11 cellular contexts compared by ENCODE assay signal in genomic region chr12:104692335-104693218, GRCh38.
DNase-seq lines count a peak whose midpoint lies in the region; ATAC-seq and TF ChIP-seq lines count a peak whose summit lies in the region.
"Had no signal": no experiment of that assay in that cellular context is flagged by ENCODE, and none has a peak within 500 bp of the region (broad histone marks: within the 10 kb centered on the region; RNA-seq: fewer than 3 reads in every experiment).

No MANE protein-coding gene starts in this region.

- H4K20me1 ChIP-seq in GM23338 (replicated peaks; ENCODE audit: insufficient read depth): no peaks in the 10 kb centered on the region

- H3K4me2 ChIP-seq in GM23338: no peak overlapping the region

- peaks cover 85% of the 10 kb centered on the region for H3K4me1 Mint-ChIP-seq in activated T-cell treated with anti-CD3 and anti-CD28 coated beads, Interleukin-2, amount 50 U/mL, for 72 hours (ENCODE audit: low read depth)
- H3K4me1 Mint-ChIP-seq in activated T-cell treated with anti-CD3 and anti-CD28 coated beads, Interleukin-2, amount 50 U/mL, for 4 hours (ENCODE audit: low read depth): peaks cover 81% of the 10 kb centered on the region
- peaks cover 61 to 96% of the 10 kb centered on the region in 2 donors for H3K4me1 Mint-ChIP-seq in stimulated activated naive B cell treated with anti-CD40 and anti-IgM and Interleukin-4, amounts not matched to agents 10 μg/mL and 1 μg/mL and 100 μg/mL, for 72 hours
- peaks cover 11% of the 10 kb centered on the region; the same call in 2 of the 3 replicates for H3K4me1 Mint-ChIP-seq in GM23338

- H3K9me2 ChIP-seq in GM23338 (ENCODE audit: insufficient read depth): no peaks in the 10 kb centered on the region

- peak overlapping the region in 1 of 2 donors; percentile 29 for H3K4me3 Mint-ChIP-seq in activated T-cell treated with anti-CD3 and anti-CD28 coated beads, Interleukin-2, amount 50 U/mL, for 72 hours
- H3K4me3 Mint-ChIP-seq in activated T-cell treated with anti-CD3 and anti-CD28 coated beads, Interleukin-2, amount 50 U/mL, for 4 hours: no peak overlapping the region
- peak overlapping the region; percentile 64 to 69 for H3K4me3 Mint-ChIP-seq in stimulated activated naive B cell treated with anti-CD40 and anti-IgM and Interleukin-4, amounts not matched to agents 10 μg/mL and 1 μg/mL and 100 μg/mL, for 72 hours
- H3K4me3 Mint-ChIP-seq in GM23338: no peak overlapping the region

- H3K9me3 Mint-ChIP-seq in activated T-cell treated with anti-CD3 and anti-CD28 coated beads, Interleukin-2, amount 50 U/mL, for 72 hours: peaks cover 7 to 8% of the 10 kb centered on the region in 2 donors
- H3K9me3 Mint-ChIP-seq in activated T-cell treated with anti-CD3 and anti-CD28 coated beads, Interleukin-2, amount 50 U/mL, for 4 hours: no peaks in the 10 kb centered on the region
- H3K9me3 Mint-ChIP-seq in stimulated activated naive B cell treated with anti-CD40 and anti-IgM and Interleukin-4, amounts not matched to agents 10 μg/mL and 1 μg/mL and 100 μg/mL, for 72 hours: peaks cover 3 to 6% of the 10 kb centered on the region in 2 donors
- peaks cover 14% of the 10 kb centered on the region for H3K9me3 Mint-ChIP-seq in GM23338

- H3F3A ChIP-seq in GM23338 (replicated peaks; ENCODE audit: low read depth): no peaks in the 10 kb centered on the region

- H3K36me3 ChIP-seq in GM23338 (ENCODE audit: insufficient read depth): no peaks in the 10 kb centered on the region

- peaks cover 7% of the 10 kb centered on the region; the same call in 1 of the 2 replicates for H3K4me1 ChIP-seq in GM23338 (ENCODE audit: insufficient read depth)

- peaks cover 14 to 19% of the 10 kb centered on the region in 2 donors for H3K36me3 Mint-ChIP-seq in activated T-cell treated with anti-CD3 and anti-CD28 coated beads, Interleukin-2, amount 50 U/mL, for 72 hours (ENCODE audit: insufficient read depth in 2 of 2)
- peaks cover 10% of the 10 kb centered on the region for H3K36me3 Mint-ChIP-seq in activated T-cell treated with anti-CD3 and anti-CD28 coated beads, Interleukin-2, amount 50 U/mL, for 4 hours (ENCODE audit: insufficient read depth)
- peaks cover 33 to 40% of the 10 kb centered on the region in 2 donors for H3K36me3 Mint-ChIP-seq in stimulated activated naive B cell treated with anti-CD40 and anti-IgM and Interleukin-4, amounts not matched to agents 10 μg/mL and 1 μg/mL and 100 μg/mL, for 72 hours
- peaks cover 16% of the 10 kb centered on the region for H3K36me3 Mint-ChIP-seq in GM23338 (ENCODE audit: low read depth)

- no peaks in the 10 kb centered on the region for H3K27me3 ChIP-seq in GM23338 (ENCODE audit: insufficient read depth)

- H2AFZ ChIP-seq in GM23338: no peak overlapping the region

- no peak for TF ChIP-seq CTCF in GM23338 (conservative IDR thresholded peaks at IDR 0.05; ENCODE audit: low read depth in 2 of 2)

- peak overlapping the region; percentile 14 for H3K27ac Mint-ChIP-seq in activated T-cell treated with anti-CD3 and anti-CD28 coated beads, Interleukin-2, amount 50 U/mL, for 72 hours
- H3K27ac Mint-ChIP-seq in stimulated activated naive B cell treated with anti-CD40 and anti-IgM and Interleukin-4, amounts not matched to agents 10 μg/mL and 1 μg/mL and 100 μg/mL, for 72 hours: peak overlapping the region; percentile 87
- no peak overlapping the region for H3K27ac Mint-ChIP-seq in GM23338

- H3K4me3 ChIP-seq in GM23338: no peak overlapping the region
- H3K4me3 ChIP-seq: mucosa of descending colon had no signal

- no peaks in the 10 kb centered on the region for H3K79me2 ChIP-seq in GM23338 (replicated peaks; ENCODE audit: insufficient read depth)

- no peaks in the 10 kb centered on the region for H3K27me3 Mint-ChIP-seq in activated T-cell treated with anti-CD3 and anti-CD28 coated beads, Interleukin-2, amount 50 U/mL, for 72 hours (ENCODE audit: low read depth)
- H3K27me3 Mint-ChIP-seq in activated T-cell treated with anti-CD3 and anti-CD28 coated beads, Interleukin-2, amount 50 U/mL, for 4 hours (ENCODE audit: low read depth): no peaks in the 10 kb centered on the region
- H3K27me3 Mint-ChIP-seq in stimulated activated naive B cell treated with anti-CD40 and anti-IgM and Interleukin-4, amounts not matched to agents 10 μg/mL and 1 μg/mL and 100 μg/mL, for 72 hours: no peaks in the 10 kb centered on the region
- peaks cover 9% of the 10 kb centered on the region for H3K27me3 Mint-ChIP-seq in GM23338 (ENCODE audit: insufficient read depth, low read depth, poor library complexity)

- no peak for ATAC-seq in activated T-cell treated with anti-CD3 and anti-CD28 coated beads, Interleukin-2, amount 50 U/mL, for 72 hours (replicated peaks in 1 of 2)
- no peak for ATAC-seq in activated T-cell treated with anti-CD3 and anti-CD28 coated beads, Interleukin-2, amount 50 U/mL, for 4 hours
- ATAC-seq in GM21423 (IDR thresholded peaks at IDR 0.05; ENCODE audit: unreplicated experiment) (peak; percentile 37), HG03196 (IDR thresholded peaks at IDR 0.05; ENCODE audit: unreplicated experiment) (peak; percentile 33), HG03045 (IDR thresholded peaks at IDR 0.05; ENCODE audit: unreplicated experiment) (no peak), GM23338 (no peak)
- ATAC-seq in stimulated activated naive B cell treated with anti-CD40 and anti-IgM and Interleukin-4, amounts not matched to agents 10 μg/mL and 1 μg/mL and 100 μg/mL, for 72 hours (replicated peaks): peak; percentile 58 to 64

- DNase-seq in activated T-cell treated with anti-CD3 and anti-CD28 coated beads, Interleukin-2, amount 50 U/mL, for 72 hours: no peak
- no peak for DNase-seq in activated T-cell treated with anti-CD3 and anti-CD28 coated beads, Interleukin-2, amount 50 U/mL, for 4 hours
- peak; percentile 37 for DNase-seq in stimulated activated naive B cell treated with anti-CD40 and anti-IgM and Interleukin-4, amounts not matched to agents 10 μg/mL and 1 μg/mL and 100 μg/mL, for 72 hours
- DNase-seq in dermis blood vessel endothelial cell: no peak
- no peak for DNase-seq in GM23338 (ENCODE audit: low spot score)
- DNase-seq: amygdala, mucosa of descending colon, SHP77 had no signal

- no peak overlapping the region for H3K27ac ChIP-seq in GM23338 (ENCODE audit: low read depth)

TF ChIP-seq in GM23338, 12 proteins besides CTCF, POLR2A, EP300 and RAD21 (continues in another document):
- TF ChIP-seq ETS1 (IDR thresholded peaks at IDR 0.05) (no peak), ZNF331 (CRISPR knock-in tag; IDR thresholded peaks at IDR 0.05; ENCODE audit: low read depth) (no peak), JUNB (IDR thresholded peaks at IDR 0.05; ENCODE audit: unreplicated experiment) (no peak)

Comparison
In these comparisons a context has a peak if more than half of its experiments do, and no peak if none do; other contexts are left out.
1. ATAC-seq: peak in GM21423 (single experiment), HG03196 (single experiment) and stimulated activated naive B cell treated with anti-CD40 and anti-IgM and Interleukin-4, amounts not matched to agents 10 μg/mL and 1 μg/mL and 100 μg/mL, for 72 hours (2 of 2); none in activated T-cell treated with anti-CD3 and anti-CD28 coated beads, Interleukin-2, amount 50 U/mL, for 72 hours (0 of 2), activated T-cell treated with anti-CD3 and anti-CD28 coated beads, Interleukin-2, amount 50 U/mL, for 4 hours (0 of 2), HG03045 (single experiment) and GM23338 (single experiment).
2. H3K4me3 Mint-ChIP-seq: peak in stimulated activated naive B cell treated with anti-CD40 and anti-IgM and Interleukin-4, amounts not matched to agents 10 μg/mL and 1 μg/mL and 100 μg/mL, for 72 hours (2 of 2); none in activated T-cell treated with anti-CD3 and anti-CD28 coated beads, Interleukin-2, amount 50 U/mL, for 4 hours (single experiment) and GM23338 (single experiment).